Comparison of ENCODE assay signal across 1 cellular context in the genomic region with DNA sequence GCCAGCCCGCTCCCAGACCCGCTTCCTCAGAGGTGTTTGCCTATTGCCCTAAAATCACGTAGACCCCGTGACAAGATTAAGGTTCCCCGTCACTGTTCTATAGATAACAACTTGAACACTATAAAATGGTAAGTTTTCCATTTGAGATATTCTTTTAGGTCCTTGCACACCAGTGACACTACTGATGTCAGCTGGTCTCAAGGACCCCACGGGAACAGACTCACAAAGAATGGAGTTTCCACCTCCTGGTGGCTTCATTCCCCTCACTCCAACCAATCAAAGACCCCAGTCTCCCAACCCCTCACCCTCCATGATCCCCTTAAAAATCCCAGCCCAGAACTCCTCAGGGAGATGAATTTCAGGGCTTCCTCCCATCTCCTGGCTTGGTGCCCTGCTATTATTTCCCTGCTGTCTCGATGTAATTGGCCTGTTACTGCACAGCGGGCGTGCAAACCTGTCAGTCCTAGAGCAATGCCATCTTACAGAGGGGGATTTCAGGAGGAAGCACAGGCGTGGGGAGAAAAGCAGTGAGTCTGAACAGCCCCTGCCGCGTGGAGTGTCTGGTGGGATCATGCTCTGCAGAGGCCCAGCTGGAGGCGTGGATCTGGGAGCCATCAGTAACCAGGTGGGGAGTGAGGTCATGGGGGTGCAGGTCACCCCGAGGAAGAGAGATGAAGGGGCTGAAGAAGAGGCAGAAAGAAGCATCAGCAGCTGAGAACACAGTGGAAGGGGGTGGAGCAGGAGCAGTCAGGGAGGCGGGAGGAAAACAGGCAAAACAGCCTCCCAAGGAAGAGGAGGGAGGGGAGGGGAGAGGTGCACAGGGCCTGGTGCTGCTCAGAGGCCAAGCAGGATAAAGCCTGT.
TF ChIP-seq lines count a peak whose summit lies in the region.

No MANE protein-coding gene starts in this region.

TF ChIP-seq in SK-N-SH, 30 proteins besides CTCF, POLR2A, EP300 and RAD21 (continued from another document):
- TF ChIP-seq SMC3 (IDR thresholded peaks at IDR 0.05; ENCODE audit: low read depth, low read length), result no peak
